ENCODE assay signal across 28 cellular contexts in genomic region chr14:97544581-97544980, GRCh38.
DNase-seq lines count a peak whose midpoint lies in the region; ATAC-seq and TF ChIP-seq lines count a peak whose summit lies in the region.
"Had no signal": no experiment of that assay in that cellular context is flagged by ENCODE, and none has a peak within 500 bp of the region (broad histone marks: within the 10 kb centered on the region; RNA-seq: fewer than 3 reads in every experiment).

No MANE protein-coding gene starts in this region.

- peak; percentile 23 for DNase-seq in Ammon's horn (ENCODE audit: low spot score)
- peak; percentile 96 for DNase-seq in CD1c-positive myeloid dendritic cell (ENCODE audit: extremely low spot score)
- peak; percentile 1 for DNase-seq in NB4 (ENCODE audit: low read depth)
- DNase-seq in natural killer cell treated with Interleukin-12 subunit alpha and Interleukin-12 subunit beta and Interleukin-15 and Interleukin-18, amount 100 ng/mL, for 72 hours (ENCODE audit: low spot score), result no peak
- DNase-seq in activated naive CD4-positive, alpha-beta T cell treated with anti-CD3 and anti-CD28 coated beads, Interleukin-2, amount 50 U/mL, for 16 hours, result no peak
- DNase-seq in C1 segment of cervical spinal cord (lab: John Stamatoyannopoulos, UW), result no peak
- DNase-seq: activated CD4-positive, alpha-beta T cell treated with anti-CD3 and anti-CD28 coated beads, Interleukin-2, amount 10 ng/mL, durations not matched to agents 7 days and 5 days; effector memory CD4-positive, alpha-beta T cell; erythroblast; foreskin fibroblast; Kasumi-1; left cardiac atrium; mesendoderm; NCI-H1092 treated with DMSO at 0.1 percent for 48 hours; NCI-H187; NCI-H2171 treated with DMSO at 0.1 percent for 48 hours; NCI-H510A treated with DMSO at 0.1 percent for 48 hours; nucleus accumbens; PC-9; SHP77; stomach; T1000 had no signal

- H3K4me3 ChIP-seq in NB4 (ENCODE audit: low read depth, low read length), result no peak overlapping the region
- H3K4me3 ChIP-seq: breast epithelium, PC-9, skin epidermis, stomach, tibial artery had no signal

- H3K27me3 Mint-ChIP-seq in natural killer cell treated with Interleukin-12 subunit alpha and Interleukin-12 subunit beta and Interleukin-15 and Interleukin-18, amount 100 ng/mL, for 72 hours, result peaks cover 0 to 3% of the 10 kb centered on the region in 2 donors
- H3K27me3 Mint-ChIP-seq: activated CD4-positive, alpha-beta T cell treated with anti-CD3 and anti-CD28 coated beads, Interleukin-2, amount 10 ng/mL, durations not matched to agents 7 days and 5 days; activated naive CD4-positive, alpha-beta T cell treated with anti-CD3 and anti-CD28 coated beads, Interleukin-2, amount 50 U/mL, for 24 hours had no signal

- H3K27ac Mint-ChIP-seq in natural killer cell treated with Interleukin-12 subunit alpha and Interleukin-12 subunit beta and Interleukin-15 and Interleukin-18, amount 100 ng/mL, for 72 hours, result peak overlapping the region in 1 of 2 donors; percentile 26
- H3K27ac Mint-ChIP-seq: activated CD4-positive, alpha-beta T cell treated with anti-CD3 and anti-CD28 coated beads, Interleukin-2, amount 10 ng/mL, durations not matched to agents 7 days and 5 days; activated naive CD4-positive, alpha-beta T cell treated with anti-CD3 and anti-CD28 coated beads, Interleukin-2, amount 50 U/mL, for 24 hours; WTC11 had no signal

- no peaks in the 10 kb centered on the region for H3K9me3 Mint-ChIP-seq in natural killer cell treated with Interleukin-12 subunit alpha and Interleukin-12 subunit beta and Interleukin-15 and Interleukin-18, amount 100 ng/mL, for 72 hours
- H3K9me3 Mint-ChIP-seq: activated CD4-positive, alpha-beta T cell treated with anti-CD3 and anti-CD28 coated beads, Interleukin-2, amount 10 ng/mL, durations not matched to agents 7 days and 5 days; activated naive CD4-positive, alpha-beta T cell treated with anti-CD3 and anti-CD28 coated beads, Interleukin-2, amount 50 U/mL, for 24 hours had no signal

- no peak for TF ChIP-seq CTCF in NB4 (IDR thresholded peaks at IDR 0.05; ENCODE audit: low read depth, low read length)

- TF ChIP-seq POLR2A in NB4 (IDR thresholded peaks at IDR 0.05; ENCODE audit: extremely low read depth, insufficient read length), result no peak

- H3K4me1 Mint-ChIP-seq in natural killer cell treated with Interleukin-12 subunit alpha and Interleukin-12 subunit beta and Interleukin-15 and Interleukin-18, amount 100 ng/mL, for 72 hours (ENCODE audit: low read depth in 2 of 2), result peaks cover 15 to 19% of the 10 kb centered on the region in 2 donors
- H3K4me1 Mint-ChIP-seq: WTC11 had no signal

- no peaks in the 10 kb centered on the region for H3K36me3 Mint-ChIP-seq in natural killer cell treated with Interleukin-12 subunit alpha and Interleukin-12 subunit beta and Interleukin-15 and Interleukin-18, amount 100 ng/mL, for 72 hours
- H3K36me3 Mint-ChIP-seq: activated naive CD4-positive, alpha-beta T cell treated with anti-CD3 and anti-CD28 coated beads, Interleukin-2, amount 50 U/mL, for 24 hours; WTC11 had no signal

- peak overlapping the region; percentile 6 for H3K4me3 Mint-ChIP-seq in natural killer cell treated with Interleukin-12 subunit alpha and Interleukin-12 subunit beta and Interleukin-15 and Interleukin-18, amount 100 ng/mL, for 72 hours
- H3K4me3 Mint-ChIP-seq: activated CD4-positive, alpha-beta T cell treated with anti-CD3 and anti-CD28 coated beads, Interleukin-2, amount 10 ng/mL, durations not matched to agents 7 days and 5 days; activated naive CD4-positive, alpha-beta T cell treated with anti-CD3 and anti-CD28 coated beads, Interleukin-2, amount 50 U/mL, for 24 hours; WTC11 had no signal

- ATAC-seq in natural killer cell treated with Interleukin-12 subunit alpha and Interleukin-12 subunit beta and Interleukin-15 and Interleukin-18, amount 100 ng/mL, for 72 hours, result no peak
- ATAC-seq in GM18907 (IDR thresholded peaks at IDR 0.05; ENCODE audit: unreplicated experiment), result no peak
- ATAC-seq: WTC11 had no signal

Comparison
In these comparisons a context has a peak if more than half of its experiments do, and no peak if none do; other contexts are left out.
1. DNase-seq: peak in Ammon's horn (single experiment), CD1c-positive myeloid dendritic cell (single experiment) and NB4 (single experiment); none in natural killer cell treated with Interleukin-12 subunit alpha and Interleukin-12 subunit beta and Interleukin-15 and Interleukin-18, amount 100 ng/mL, for 72 hours (single experiment), activated naive CD4-positive, alpha-beta T cell treated with anti-CD3 and anti-CD28 coated beads, Interleukin-2, amount 50 U/mL, for 16 hours (single experiment) and C1 segment of cervical spinal cord (0 of 14).